13 cellular contexts compared by ENCODE assay signal in genomic region chr2:65662654-65663432, GRCh38.
DNase-seq lines count a peak whose midpoint lies in the region; ATAC-seq, FAIRE-seq and TF ChIP-seq lines count a peak whose summit lies in the region.
"Had no signal": no experiment of that assay in that cellular context is flagged by ENCODE, and none has a peak within 500 bp of the region (broad histone marks: within the 10 kb centered on the region; RNA-seq: fewer than 3 reads in every experiment).

No MANE protein-coding gene starts in this region.

- no peaks in the 10 kb centered on the region for H3K9me3 ChIP-seq in astrocyte (ENCODE audit: insufficient read depth, low read depth, low read length)
- H3K9me3 ChIP-seq in thoracic aorta: no peaks in the 10 kb centered on the region

- H3K79me2 ChIP-seq in astrocyte (ENCODE audit: insufficient read depth, low read length): no peaks in the 10 kb centered on the region

- peak overlapping the region; percentile 78 for H3K4me2 ChIP-seq in astrocyte (ENCODE audit: low read length)

- H3K4me1 ChIP-seq in astrocyte (ENCODE audit: insufficient read depth, low read length) (peaks cover 49% of the 10 kb centered on the region), thoracic aorta (ENCODE audit: control insufficient read depth in 1 of 2, low read depth in 2 of 2) (peaks cover 0 to 9% of the 10 kb centered on the region in 2 donors)

- H4K20me1 ChIP-seq in astrocyte (ENCODE audit: insufficient read depth, low read length): no peaks in the 10 kb centered on the region

- FAIRE-seq in astrocyte (lab: Jason Lieb, UNC): peak; percentile 37

- no peak overlapping the region for H3K4me3 Mint-ChIP-seq in astrocyte (ENCODE audit: unreplicated experiment)
- no peak overlapping the region for H3K4me3 Mint-ChIP-seq in activated CD8-positive, alpha-beta memory T cell treated with anti-CD3 and anti-CD28 coated beads, Interleukin-2, amount 10 ng/mL, durations not matched to agents 7 days and 5 days
- H3K4me3 Mint-ChIP-seq: activated naive CD8-positive, alpha-beta T cell treated with anti-CD3 and anti-CD28 coated beads, Interleukin-2, amount 50 U/mL, for 24 hours; stimulated activated naive CD8-positive, alpha-beta T cell treated with anti-CD3 and anti-CD28 coated beads, Interleukin-15, Interleukin-2, amounts not matched to agents 100 ng/mL and 50 ng/mL, for 24 hours had no signal

- H3K27ac Mint-ChIP-seq in astrocyte (ENCODE audit: unreplicated experiment): no peak overlapping the region
- H3K27ac Mint-ChIP-seq in activated CD8-positive, alpha-beta memory T cell treated with anti-CD3 and anti-CD28 coated beads, Interleukin-2, amount 10 ng/mL, durations not matched to agents 7 days and 5 days: no peak overlapping the region
- H3K27ac Mint-ChIP-seq: activated naive CD8-positive, alpha-beta T cell treated with anti-CD3 and anti-CD28 coated beads, Interleukin-2, amount 50 U/mL, for 24 hours; stimulated activated naive CD8-positive, alpha-beta T cell treated with anti-CD3 and anti-CD28 coated beads, Interleukin-15, Interleukin-2, amounts not matched to agents 100 ng/mL and 50 ng/mL, for 24 hours had no signal

- TF ChIP-seq CTCF in HFF-Myc (IDR thresholded peaks at IDR 0.05; ENCODE audit: low read depth, low read length, missing control alignments): no peak
- TF ChIP-seq CTCF in astrocyte (IDR thresholded peaks at IDR 0.05; ENCODE audit: insufficient read depth, low read depth, low read length): no peak
- TF ChIP-seq CTCF in thoracic aorta (IDR thresholded peaks at IDR 0.05): no peak

- no peaks in the 10 kb centered on the region for H3K27me3 Mint-ChIP-seq in astrocyte (ENCODE audit: low read depth, unreplicated experiment)
- peaks cover 12% of the 10 kb centered on the region for H3K27me3 Mint-ChIP-seq in activated CD8-positive, alpha-beta memory T cell treated with anti-CD3 and anti-CD28 coated beads, Interleukin-2, amount 10 ng/mL, durations not matched to agents 7 days and 5 days
- H3K27me3 Mint-ChIP-seq: activated naive CD8-positive, alpha-beta T cell treated with anti-CD3 and anti-CD28 coated beads, Interleukin-2, amount 50 U/mL, for 24 hours had no signal

- peak overlapping the region; percentile 38 for H2AFZ ChIP-seq in astrocyte (ENCODE audit: low read depth, low read length)

- peaks cover 46% of the 10 kb centered on the region for H3K4me1 Mint-ChIP-seq in astrocyte (ENCODE audit: low read depth, unreplicated experiment)
- peaks cover 11% of the 10 kb centered on the region for H3K4me1 Mint-ChIP-seq in activated CD8-positive, alpha-beta memory T cell treated with anti-CD3 and anti-CD28 coated beads, Interleukin-2, amount 10 ng/mL, durations not matched to agents 7 days and 5 days

- no peaks in the 10 kb centered on the region for H3K27me3 ChIP-seq in astrocyte (ENCODE audit: insufficient read depth, low read length)
- no peaks in the 10 kb centered on the region for H3K27me3 ChIP-seq in thoracic aorta (replicated peaks; ENCODE audit: insufficient read depth)

- DNase-seq in HFF-Myc (ENCODE audit: extremely low read depth, low read depth) (peak; percentile 6), astrocyte (ENCODE audit: low read depth) (peak; percentile 99), kidney tubule cell (ENCODE audit: low spot score) (peak; percentile 51), thoracic aorta (ENCODE audit: low spot score) (no peak), NCI-H510A (lab: John Stamatoyannopoulos, UW) (no peak), NCI-H2171 treated with DMSO at 0.1 percent for 48 hours (lab: John Stamatoyannopoulos, UW) (no peak)
- DNase-seq in activated CD8-positive, alpha-beta memory T cell treated with anti-CD3 and anti-CD28 coated beads, Interleukin-2, amount 10 ng/mL, durations not matched to agents 7 days and 5 days: no peak
- DNase-seq: activated CD4-positive, alpha-beta T cell treated with anti-CD3 and anti-CD28 coated beads, Interleukin-2, amount 50 U/mL, for 4 hours; activated naive CD8-positive, alpha-beta T cell treated with anti-CD3 and anti-CD28 coated beads, Interleukin-2, amount 50 U/mL, for 24 hours; NCI-H1930; stimulated activated CD4-positive, alpha-beta T cell treated with anti-CD3 and anti-CD28 coated beads, Interleukin-15, amount 100 ng/mL, for 24 hours had no signal

- H3K36me3 Mint-ChIP-seq in astrocyte (ENCODE audit: low read depth, unreplicated experiment): peaks cover 2% of the 10 kb centered on the region
- no peaks in the 10 kb centered on the region for H3K36me3 Mint-ChIP-seq in activated CD8-positive, alpha-beta memory T cell treated with anti-CD3 and anti-CD28 coated beads, Interleukin-2, amount 10 ng/mL, durations not matched to agents 7 days and 5 days

- H3K9ac ChIP-seq in astrocyte (ENCODE audit: low read length): peak overlapping the region; percentile 52

- H3K4me3 ChIP-seq in HFF-Myc (replicated peaks; ENCODE audit: low read depth, low read length) (no peak overlapping the region), astrocyte (ENCODE audit: insufficient read depth, low read depth, low read length) (peak overlapping the region; percentile 27), thoracic aorta (peak overlapping the region; percentile 55)
- H3K4me3 ChIP-seq: lung had no signal

- peaks cover 6% of the 10 kb centered on the region for H3K9me3 Mint-ChIP-seq in astrocyte (ENCODE audit: unreplicated experiment)
- no peaks in the 10 kb centered on the region for H3K9me3 Mint-ChIP-seq in activated CD8-positive, alpha-beta memory T cell treated with anti-CD3 and anti-CD28 coated beads, Interleukin-2, amount 10 ng/mL, durations not matched to agents 7 days and 5 days (ENCODE audit: low read depth)
- H3K9me3 Mint-ChIP-seq: activated naive CD8-positive, alpha-beta T cell treated with anti-CD3 and anti-CD28 coated beads, Interleukin-2, amount 50 U/mL, for 24 hours; stimulated activated naive CD8-positive, alpha-beta T cell treated with anti-CD3 and anti-CD28 coated beads, Interleukin-15, Interleukin-2, amounts not matched to agents 100 ng/mL and 50 ng/mL, for 24 hours had no signal

- peak; percentile 50 for ATAC-seq in thoracic aorta (ENCODE audit: insufficient number of reproducible peaks, low FRiP score, low read depth)
- no peak for ATAC-seq in activated CD8-positive, alpha-beta memory T cell treated with anti-CD3 and anti-CD28 coated beads, Interleukin-2, amount 10 ng/mL, durations not matched to agents 7 days and 5 days
- ATAC-seq: activated naive CD8-positive, alpha-beta T cell treated with anti-CD3 and anti-CD28 coated beads, Interleukin-2, amount 50 U/mL, for 24 hours had no signal

- peak overlapping the region; percentile 39 for H3K27ac ChIP-seq in astrocyte (ENCODE audit: low read depth, low read length)
- H3K27ac ChIP-seq in thoracic aorta: no peak overlapping the region

- no peaks in the 10 kb centered on the region for H3K36me3 ChIP-seq in astrocyte (ENCODE audit: insufficient read depth, low read length)
- H3K36me3 ChIP-seq in thoracic aorta: no peaks in the 10 kb centered on the region

- CTCF ChIA-PET in activated CD8-positive, alpha-beta memory T cell treated with anti-CD3 and anti-CD28 coated beads, Interleukin-2, amount 10 ng/mL, durations not matched to agents 7 days and 5 days (lab: Charles Lee): no interaction called here

Comparison
In these comparisons a context has a peak if more than half of its experiments do, and no peak if none do; other contexts are left out.
1. DNase-seq: peak in HFF-Myc (single experiment), astrocyte (single experiment) and kidney tubule cell (single experiment); none in thoracic aorta (single experiment), NCI-H510A (single experiment), activated CD8-positive, alpha-beta memory T cell treated with anti-CD3 and anti-CD28 coated beads, Interleukin-2, amount 10 ng/mL, durations not matched to agents 7 days and 5 days (single experiment) and NCI-H2171 treated with DMSO at 0.1 percent for 48 hours (single experiment).